ENCODE assay signal across 27 cellular contexts in genomic region chr2:217477583-217477982, GRCh38.
"Had no signal": no experiment of that assay in that cellular context is flagged by ENCODE, and none has a peak within 500 bp of the region (broad histone marks: within the 10 kb centered on the region; RNA-seq: fewer than 3 reads in every experiment).

No MANE protein-coding gene starts in this region.

- H3K27ac ChIP-seq: epithelial cell of prostate, esophagus squamous epithelium, heart right ventricle, left ventricle myocardium inferior, ovary, prostate gland, spleen, testis, transverse colon had no signal

- H3K36me3 ChIP-seq: esophagus squamous epithelium, heart right ventricle, left ventricle myocardium inferior, ovary, prostate gland, spleen, transverse colon had no signal

- FAIRE-seq: bronchial epithelial cell, islet of Langerhans had no signal

- H3K27me3 Mint-ChIP-seq: activated CD8-positive, alpha-beta T cell treated with anti-CD3 and anti-CD28 coated beads for 36 hours; activated naive CD8-positive, alpha-beta T cell; activated T-helper 17 cell treated with anti-CD3 and anti-CD28 coated beads, Interleukin-2, amount 50 U/mL, for 72 hours; central memory CD8-positive, alpha-beta T cell had no signal

- H3K4me1 Mint-ChIP-seq: activated T-helper 17 cell treated with anti-CD3 and anti-CD28 coated beads, Interleukin-2, amount 50 U/mL, for 72 hours; central memory CD8-positive, alpha-beta T cell had no signal

- H3K9me3 ChIP-seq: esophagus squamous epithelium, left ventricle myocardium inferior, mucosa of descending colon, ovary, prostate gland, spleen, testis, transverse colon had no signal

- H3K4me3 Mint-ChIP-seq: activated CD8-positive, alpha-beta T cell treated with anti-CD3 and anti-CD28 coated beads for 36 hours; activated naive CD8-positive, alpha-beta T cell; activated T-cell treated with anti-CD3 and anti-CD28 coated beads, Interleukin-2, amount 50 U/mL, for 4 hours; activated T-helper 17 cell treated with anti-CD3 and anti-CD28 coated beads, Interleukin-2, amount 50 U/mL, for 72 hours; central memory CD8-positive, alpha-beta T cell; dendritic cell treated with granulocyte-macrophage colony-stimulating factor and Interleukin-4, amounts not matched to agents 40 ng/mL and 50 ng/mL, for 4 days; natural killer cell treated with Interleukin-12 subunit alpha and Interleukin-12 subunit beta and Interleukin-15 and Interleukin-18, amount 100 ng/mL, for 72 hours; T-helper 1 cell treated with Interleukin-12 subunit alpha and Interleukin-12 subunit beta and Interleukin-4 antibody, amounts not matched to agents 30 μg/mL and 1 μg/mL, for 36 hours had no signal

- H3K36me3 Mint-ChIP-seq: activated naive CD8-positive, alpha-beta T cell; natural killer cell treated with Interleukin-12 subunit alpha and Interleukin-12 subunit beta and Interleukin-15 and Interleukin-18, amount 100 ng/mL, for 72 hours had no signal

- ATAC-seq: activated CD8-positive, alpha-beta T cell treated with anti-CD3 and anti-CD28 coated beads for 36 hours; activated T-cell treated with anti-CD3 and anti-CD28 coated beads, Interleukin-2, amount 50 U/mL, for 4 hours; activated T-helper 17 cell treated with anti-CD3 and anti-CD28 coated beads, Interleukin-2, amount 50 U/mL, for 72 hours; heart right ventricle; mucosa of descending colon; natural killer cell treated with Interleukin-12 subunit alpha and Interleukin-12 subunit beta and Interleukin-15 and Interleukin-18, amount 100 ng/mL, for 72 hours; stimulated activated naive CD8-positive, alpha-beta T cell treated with anti-CD3 and anti-CD28 coated beads, Interleukin-15, Interleukin-2, amounts not matched to agents 100 U/mL and 50 U/mL, for 24 hours had no signal

- H3K9me3 Mint-ChIP-seq: activated CD8-positive, alpha-beta T cell treated with anti-CD3 and anti-CD28 coated beads for 36 hours; activated T-cell treated with anti-CD3 and anti-CD28 coated beads, Interleukin-2, amount 50 U/mL, for 4 hours; activated T-helper 17 cell treated with anti-CD3 and anti-CD28 coated beads, Interleukin-2, amount 50 U/mL, for 72 hours; central memory CD8-positive, alpha-beta T cell; dendritic cell treated with granulocyte-macrophage colony-stimulating factor and Interleukin-4, amounts not matched to agents 40 ng/mL and 50 ng/mL, for 4 days; natural killer cell treated with Interleukin-12 subunit alpha and Interleukin-12 subunit beta and Interleukin-15 and Interleukin-18, amount 100 ng/mL, for 72 hours; T-helper 1 cell treated with Interleukin-12 subunit alpha and Interleukin-12 subunit beta and Interleukin-4 antibody, amounts not matched to agents 30 μg/mL and 1 μg/mL, for 36 hours had no signal

- DNase-seq: activated CD4-positive, alpha-beta T cell treated with anti-CD3 and anti-CD28 coated beads for 1 hour; activated CD4-positive, alpha-beta T cell treated with anti-CD3 and anti-CD28 coated beads, Interleukin-2, amount 50 U/mL, for 1 hour; activated CD8-positive, alpha-beta T cell treated with anti-CD3 and anti-CD28 coated beads for 36 hours; activated T-cell treated with anti-CD3 and anti-CD28 coated beads, Interleukin-2, amount 50 U/mL, for 4 hours; anterior cingulate cortex; esophagus squamous epithelium; foreskin melanocyte; heart right ventricle; left ventricle myocardium inferior; mucosa of descending colon; ovary; spleen; stimulated activated naive CD8-positive, alpha-beta T cell treated with anti-CD3 and anti-CD28 coated beads, Interleukin-15, Interleukin-2, amounts not matched to agents 100 U/mL and 50 U/mL, for 24 hours; T-helper 9 cell; testis; transverse colon had no signal

- H3K4me1 ChIP-seq: esophagus squamous epithelium, transverse colon had no signal

- H3K4me3 ChIP-seq: esophagus squamous epithelium, heart right ventricle, left ventricle myocardium inferior, lung, mucosa of descending colon, ovary, prostate gland, spleen, testis, transverse colon had no signal

- H3K27ac Mint-ChIP-seq: activated CD8-positive, alpha-beta T cell treated with anti-CD3 and anti-CD28 coated beads for 36 hours; activated naive CD8-positive, alpha-beta T cell; activated T-helper 17 cell treated with anti-CD3 and anti-CD28 coated beads, Interleukin-2, amount 50 U/mL, for 72 hours; dendritic cell treated with granulocyte-macrophage colony-stimulating factor and Interleukin-4, amounts not matched to agents 40 ng/mL and 50 ng/mL, for 4 days; natural killer cell treated with Interleukin-12 subunit alpha and Interleukin-12 subunit beta and Interleukin-15 and Interleukin-18, amount 100 ng/mL, for 72 hours; T-helper 1 cell treated with Interleukin-12 subunit alpha and Interleukin-12 subunit beta and Interleukin-4 antibody, amounts not matched to agents 30 μg/mL and 1 μg/mL, for 36 hours had no signal

- H3K27me3 ChIP-seq: esophagus squamous epithelium, heart right ventricle, ovary, spleen, testis, transverse colon had no signal
